Comparison of ENCODE assay signal across 1 cellular context in the genomic region with DNA sequence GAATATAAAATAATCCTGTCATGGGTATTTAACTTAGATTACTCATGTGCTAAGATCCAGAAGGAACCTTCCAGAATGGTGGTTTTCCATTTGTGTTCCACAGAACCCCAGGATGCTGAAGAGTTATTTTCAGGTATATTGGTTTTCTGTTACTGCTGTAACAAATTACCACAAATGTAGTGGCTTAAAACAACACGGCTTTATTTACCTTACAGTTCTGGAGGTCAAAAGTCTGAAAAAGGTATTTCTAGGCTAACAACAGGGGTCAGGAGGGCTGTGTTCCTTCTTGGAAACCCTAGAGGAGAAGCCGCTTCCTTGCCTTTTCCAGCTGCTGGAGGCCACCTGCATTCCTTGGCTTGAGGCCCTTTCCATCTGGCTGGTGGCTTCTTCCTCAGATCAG.
TF ChIP-seq lines count a peak whose summit lies in the region.

No MANE protein-coding gene starts in this region.

TF ChIP-seq in HepG2, 621 proteins besides CTCF, POLR2A, EP300 and RAD21 (continued from another document and continues in another):
- TF ChIP-seq, protein P1, sequence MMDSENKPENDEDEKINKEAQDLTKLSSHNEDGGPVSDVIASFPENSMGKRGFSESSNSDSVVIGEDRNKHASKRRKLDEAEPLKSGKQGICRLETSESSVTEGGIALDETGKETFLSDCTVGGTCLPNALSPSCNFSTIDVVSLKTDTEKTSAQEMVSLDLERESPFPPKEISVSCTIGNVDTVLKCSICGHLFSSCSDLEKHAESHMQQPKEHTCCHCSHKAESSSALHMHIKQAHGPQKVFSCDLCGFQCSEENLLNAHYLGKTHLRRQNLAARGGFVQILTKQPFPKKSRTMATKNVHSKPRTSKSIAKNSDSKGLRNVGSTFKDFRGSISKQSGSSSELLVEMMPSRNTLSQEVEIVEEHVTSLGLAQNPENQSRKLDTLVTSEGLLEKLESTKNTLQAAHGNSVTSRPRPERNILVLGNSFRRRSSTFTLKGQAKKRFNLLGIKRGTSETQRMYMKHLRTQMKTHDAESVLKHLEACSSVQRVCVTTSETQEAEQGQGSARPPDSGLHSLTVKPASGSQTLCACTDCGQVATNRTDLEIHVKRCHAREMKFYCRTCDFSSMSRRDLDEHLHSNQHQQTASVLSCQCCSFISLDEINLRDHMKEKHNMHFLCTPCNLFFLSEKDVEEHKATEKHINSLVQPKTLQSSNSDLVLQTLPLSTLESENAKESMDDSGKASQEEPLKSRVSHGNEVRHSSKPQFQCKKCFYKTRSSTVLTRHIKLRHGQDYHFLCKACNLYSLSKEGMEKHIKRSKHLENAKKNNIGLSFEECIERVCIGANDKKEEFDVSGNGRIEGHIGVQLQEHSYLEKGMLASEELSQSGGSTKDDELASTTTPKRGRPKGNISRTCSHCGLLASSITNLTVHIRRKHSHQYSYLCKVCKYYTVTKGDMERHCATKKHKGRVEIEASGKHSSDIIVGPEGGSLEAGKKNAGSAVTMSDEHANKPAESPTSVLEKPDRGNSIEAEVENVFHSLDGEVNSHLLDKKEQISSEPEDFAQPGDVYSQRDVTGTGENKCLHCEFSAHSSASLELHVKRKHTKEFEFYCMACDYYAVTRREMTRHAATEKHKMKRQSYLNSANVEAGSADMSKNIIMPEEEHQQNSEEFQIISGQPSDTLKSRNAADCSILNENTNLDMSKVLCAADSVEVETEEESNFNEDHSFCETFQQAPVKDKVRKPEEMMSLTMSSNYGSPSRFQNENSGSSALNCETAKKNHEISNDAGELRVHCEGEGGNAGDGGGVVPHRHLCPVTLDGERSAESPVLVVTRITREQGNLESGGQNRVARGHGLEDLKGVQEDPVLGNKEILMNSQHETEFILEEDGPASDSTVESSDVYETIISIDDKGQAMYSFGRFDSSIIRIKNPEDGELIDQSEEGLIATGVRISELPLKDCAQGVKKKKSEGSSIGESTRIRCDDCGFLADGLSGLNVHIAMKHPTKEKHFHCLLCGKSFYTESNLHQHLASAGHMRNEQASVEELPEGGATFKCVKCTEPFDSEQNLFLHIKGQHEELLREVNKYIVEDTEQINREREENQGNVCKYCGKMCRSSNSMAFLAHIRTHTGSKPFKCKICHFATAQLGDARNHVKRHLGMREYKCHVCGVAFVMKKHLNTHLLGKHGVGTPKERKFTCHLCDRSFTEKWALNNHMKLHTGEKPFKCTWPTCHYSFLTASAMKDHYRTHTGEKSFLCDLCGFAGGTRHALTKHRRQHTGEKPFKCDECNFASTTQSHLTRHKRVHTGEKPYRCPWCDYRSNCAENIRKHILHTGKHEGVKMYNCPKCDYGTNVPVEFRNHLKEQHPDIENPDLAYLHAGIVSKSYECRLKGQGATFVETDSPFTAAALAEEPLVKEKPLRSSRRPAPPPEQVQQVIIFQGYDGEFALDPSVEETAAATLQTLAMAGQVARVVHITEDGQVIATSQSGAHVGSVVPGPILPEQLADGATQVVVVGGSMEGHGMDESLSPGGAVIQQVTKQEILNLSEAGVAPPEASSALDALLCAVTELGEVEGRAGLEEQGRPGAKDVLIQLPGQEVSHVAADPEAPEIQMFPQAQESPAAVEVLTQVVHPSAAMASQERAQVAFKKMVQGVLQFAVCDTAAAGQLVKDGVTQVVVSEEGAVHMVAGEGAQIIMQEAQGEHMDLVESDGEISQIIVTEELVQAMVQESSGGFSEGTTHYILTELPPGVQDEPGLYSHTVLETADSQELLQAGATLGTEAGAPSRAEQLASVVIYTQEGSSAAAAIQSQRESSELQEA (CRISPR knock-in tag; IDR thresholded peaks at IDR 0.05; ENCODE audit: not compliant biosample characterization), result no peak
- TF ChIP-seq HHEX (CRISPR knock-in tag; IDR thresholded peaks at IDR 0.05) (peak; percentile 38; the same call in 1 of the 2 replicates), MTA1 (CRISPR knock-in tag; IDR thresholded peaks at IDR 0.05; ENCODE audit: borderline replicate concordance) (no peak), CBX5 (CRISPR knock-in tag; IDR thresholded peaks at IDR 0.05; ENCODE audit: borderline replicate concordance) (no peak), NR2F1 (CRISPR knock-in tag; IDR thresholded peaks at IDR 0.05) (peak; percentile 18 to 66; a peak in 1 of 4 replicates), EEA1 (CRISPR knock-in tag; IDR thresholded peaks at IDR 0.05; ENCODE audit: borderline replicate concordance) (no peak), NR2F6 (IDR thresholded peaks at IDR 0.05) (peak; percentile 86), NR2F6 (CRISPR knock-in tag; IDR thresholded peaks at IDR 0.05) (peak; percentile 59), HNF4A (CRISPR knock-in tag; IDR thresholded peaks at IDR 0.05) (peak; percentile 38), FOXP1 (IDR thresholded peaks at IDR 0.05) (no peak), FOXP1 (CRISPR knock-in tag; IDR thresholded peaks at IDR 0.05) (peak; percentile 59), CEBPG (CRISPR knock-in tag; IDR thresholded peaks at IDR 0.05) (no peak)
- TF ChIP-seq, protein P2, sequence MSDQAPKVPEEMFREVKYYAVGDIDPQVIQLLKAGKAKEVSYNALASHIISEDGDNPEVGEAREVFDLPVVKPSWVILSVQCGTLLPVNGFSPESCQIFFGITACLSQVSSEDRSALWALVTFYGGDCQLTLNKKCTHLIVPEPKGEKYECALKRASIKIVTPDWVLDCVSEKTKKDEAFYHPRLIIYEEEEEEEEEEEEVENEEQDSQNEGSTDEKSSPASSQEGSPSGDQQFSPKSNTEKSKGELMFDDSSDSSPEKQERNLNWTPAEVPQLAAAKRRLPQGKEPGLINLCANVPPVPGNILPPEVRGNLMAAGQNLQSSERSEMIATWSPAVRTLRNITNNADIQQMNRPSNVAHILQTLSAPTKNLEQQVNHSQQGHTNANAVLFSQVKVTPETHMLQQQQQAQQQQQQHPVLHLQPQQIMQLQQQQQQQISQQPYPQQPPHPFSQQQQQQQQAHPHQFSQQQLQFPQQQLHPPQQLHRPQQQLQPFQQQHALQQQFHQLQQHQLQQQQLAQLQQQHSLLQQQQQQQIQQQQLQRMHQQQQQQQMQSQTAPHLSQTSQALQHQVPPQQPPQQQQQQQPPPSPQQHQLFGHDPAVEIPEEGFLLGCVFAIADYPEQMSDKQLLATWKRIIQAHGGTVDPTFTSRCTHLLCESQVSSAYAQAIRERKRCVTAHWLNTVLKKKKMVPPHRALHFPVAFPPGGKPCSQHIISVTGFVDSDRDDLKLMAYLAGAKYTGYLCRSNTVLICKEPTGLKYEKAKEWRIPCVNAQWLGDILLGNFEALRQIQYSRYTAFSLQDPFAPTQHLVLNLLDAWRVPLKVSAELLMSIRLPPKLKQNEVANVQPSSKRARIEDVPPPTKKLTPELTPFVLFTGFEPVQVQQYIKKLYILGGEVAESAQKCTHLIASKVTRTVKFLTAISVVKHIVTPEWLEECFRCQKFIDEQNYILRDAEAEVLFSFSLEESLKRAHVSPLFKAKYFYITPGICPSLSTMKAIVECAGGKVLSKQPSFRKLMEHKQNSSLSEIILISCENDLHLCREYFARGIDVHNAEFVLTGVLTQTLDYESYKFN (CRISPR knock-in tag; conservative IDR thresholded peaks at IDR 0.05), result 0 out of 2 replicates have a peak, but pooled peaks have one; percentile 19
- TF ChIP-seq, protein P3, sequence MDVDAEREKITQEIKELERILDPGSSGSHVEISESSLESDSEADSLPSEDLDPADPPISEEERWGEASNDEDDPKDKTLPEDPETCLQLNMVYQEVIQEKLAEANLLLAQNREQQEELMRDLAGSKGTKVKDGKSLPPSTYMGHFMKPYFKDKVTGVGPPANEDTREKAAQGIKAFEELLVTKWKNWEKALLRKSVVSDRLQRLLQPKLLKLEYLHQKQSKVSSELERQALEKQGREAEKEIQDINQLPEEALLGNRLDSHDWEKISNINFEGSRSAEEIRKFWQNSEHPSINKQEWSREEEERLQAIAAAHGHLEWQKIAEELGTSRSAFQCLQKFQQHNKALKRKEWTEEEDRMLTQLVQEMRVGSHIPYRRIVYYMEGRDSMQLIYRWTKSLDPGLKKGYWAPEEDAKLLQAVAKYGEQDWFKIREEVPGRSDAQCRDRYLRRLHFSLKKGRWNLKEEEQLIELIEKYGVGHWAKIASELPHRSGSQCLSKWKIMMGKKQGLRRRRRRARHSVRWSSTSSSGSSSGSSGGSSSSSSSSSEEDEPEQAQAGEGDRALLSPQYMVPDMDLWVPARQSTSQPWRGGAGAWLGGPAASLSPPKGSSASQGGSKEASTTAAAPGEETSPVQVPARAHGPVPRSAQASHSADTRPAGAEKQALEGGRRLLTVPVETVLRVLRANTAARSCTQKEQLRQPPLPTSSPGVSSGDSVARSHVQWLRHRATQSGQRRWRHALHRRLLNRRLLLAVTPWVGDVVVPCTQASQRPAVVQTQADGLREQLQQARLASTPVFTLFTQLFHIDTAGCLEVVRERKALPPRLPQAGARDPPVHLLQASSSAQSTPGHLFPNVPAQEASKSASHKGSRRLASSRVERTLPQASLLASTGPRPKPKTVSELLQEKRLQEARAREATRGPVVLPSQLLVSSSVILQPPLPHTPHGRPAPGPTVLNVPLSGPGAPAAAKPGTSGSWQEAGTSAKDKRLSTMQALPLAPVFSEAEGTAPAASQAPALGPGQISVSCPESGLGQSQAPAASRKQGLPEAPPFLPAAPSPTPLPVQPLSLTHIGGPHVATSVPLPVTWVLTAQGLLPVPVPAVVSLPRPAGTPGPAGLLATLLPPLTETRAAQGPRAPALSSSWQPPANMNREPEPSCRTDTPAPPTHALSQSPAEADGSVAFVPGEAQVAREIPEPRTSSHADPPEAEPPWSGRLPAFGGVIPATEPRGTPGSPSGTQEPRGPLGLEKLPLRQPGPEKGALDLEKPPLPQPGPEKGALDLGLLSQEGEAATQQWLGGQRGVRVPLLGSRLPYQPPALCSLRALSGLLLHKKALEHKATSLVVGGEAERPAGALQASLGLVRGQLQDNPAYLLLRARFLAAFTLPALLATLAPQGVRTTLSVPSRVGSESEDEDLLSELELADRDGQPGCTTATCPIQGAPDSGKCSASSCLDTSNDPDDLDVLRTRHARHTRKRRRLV (CRISPR knock-in tag; IDR thresholded peaks at IDR 0.05), result no peak
- TF ChIP-seq, protein P4, sequence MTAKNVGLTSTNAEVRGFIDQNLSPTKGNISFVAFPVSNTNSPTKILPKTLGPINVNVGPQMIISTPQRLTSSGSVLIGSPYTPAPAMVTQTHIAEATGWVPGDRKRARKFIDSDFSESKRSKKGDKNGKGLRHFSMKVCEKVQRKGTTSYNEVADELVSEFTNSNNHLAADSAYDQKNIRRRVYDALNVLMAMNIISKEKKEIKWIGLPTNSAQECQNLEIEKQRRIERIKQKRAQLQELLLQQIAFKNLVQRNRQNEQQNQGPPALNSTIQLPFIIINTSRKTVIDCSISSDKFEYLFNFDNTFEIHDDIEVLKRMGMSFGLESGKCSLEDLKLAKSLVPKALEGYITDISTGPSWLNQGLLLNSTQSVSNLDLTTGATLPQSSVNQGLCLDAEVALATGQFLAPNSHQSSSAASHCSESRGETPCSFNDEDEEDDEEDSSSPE (CRISPR knock-in tag; IDR thresholded peaks at IDR 0.05), result no peak
- TF ChIP-seq, protein P5, sequence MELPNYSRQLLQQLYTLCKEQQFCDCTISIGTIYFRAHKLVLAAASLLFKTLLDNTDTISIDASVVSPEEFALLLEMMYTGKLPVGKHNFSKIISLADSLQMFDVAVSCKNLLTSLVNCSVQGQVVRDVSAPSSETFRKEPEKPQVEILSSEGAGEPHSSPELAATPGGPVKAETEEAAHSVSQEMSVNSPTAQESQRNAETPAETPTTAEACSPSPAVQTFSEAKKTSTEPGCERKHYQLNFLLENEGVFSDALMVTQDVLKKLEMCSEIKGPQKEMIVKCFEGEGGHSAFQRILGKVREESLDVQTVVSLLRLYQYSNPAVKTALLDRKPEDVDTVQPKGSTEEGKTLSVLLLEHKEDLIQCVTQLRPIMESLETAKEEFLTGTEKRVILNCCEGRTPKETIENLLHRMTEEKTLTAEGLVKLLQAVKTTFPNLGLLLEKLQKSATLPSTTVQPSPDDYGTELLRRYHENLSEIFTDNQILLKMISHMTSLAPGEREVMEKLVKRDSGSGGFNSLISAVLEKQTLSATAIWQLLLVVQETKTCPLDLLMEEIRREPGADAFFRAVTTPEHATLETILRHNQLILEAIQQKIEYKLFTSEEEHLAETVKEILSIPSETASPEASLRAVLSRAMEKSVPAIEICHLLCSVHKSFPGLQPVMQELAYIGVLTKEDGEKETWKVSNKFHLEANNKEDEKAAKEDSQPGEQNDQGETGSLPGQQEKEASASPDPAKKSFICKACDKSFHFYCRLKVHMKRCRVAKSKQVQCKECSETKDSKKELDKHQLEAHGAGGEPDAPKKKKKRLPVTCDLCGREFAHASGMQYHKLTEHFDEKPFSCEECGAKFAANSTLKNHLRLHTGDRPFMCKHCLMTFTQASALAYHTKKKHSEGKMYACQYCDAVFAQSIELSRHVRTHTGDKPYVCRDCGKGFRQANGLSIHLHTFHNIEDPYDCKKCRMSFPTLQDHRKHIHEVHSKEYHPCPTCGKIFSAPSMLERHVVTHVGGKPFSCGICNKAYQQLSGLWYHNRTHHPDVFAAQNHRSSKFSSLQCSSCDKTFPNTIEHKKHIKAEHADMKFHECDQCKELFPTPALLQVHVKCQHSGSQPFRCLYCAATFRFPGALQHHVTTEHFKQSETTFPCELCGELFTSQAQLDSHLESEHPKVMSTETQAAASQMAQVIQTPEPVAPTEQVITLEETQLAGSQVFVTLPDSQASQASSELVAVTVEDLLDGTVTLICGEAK (IDR thresholded peaks at IDR 0.05), result no peak
- TF ChIP-seq, protein P5 (CRISPR knock-in tag; IDR thresholded peaks at IDR 0.05), result no peak
